9 cellular contexts compared by ENCODE assay signal in the genomic region with DNA sequence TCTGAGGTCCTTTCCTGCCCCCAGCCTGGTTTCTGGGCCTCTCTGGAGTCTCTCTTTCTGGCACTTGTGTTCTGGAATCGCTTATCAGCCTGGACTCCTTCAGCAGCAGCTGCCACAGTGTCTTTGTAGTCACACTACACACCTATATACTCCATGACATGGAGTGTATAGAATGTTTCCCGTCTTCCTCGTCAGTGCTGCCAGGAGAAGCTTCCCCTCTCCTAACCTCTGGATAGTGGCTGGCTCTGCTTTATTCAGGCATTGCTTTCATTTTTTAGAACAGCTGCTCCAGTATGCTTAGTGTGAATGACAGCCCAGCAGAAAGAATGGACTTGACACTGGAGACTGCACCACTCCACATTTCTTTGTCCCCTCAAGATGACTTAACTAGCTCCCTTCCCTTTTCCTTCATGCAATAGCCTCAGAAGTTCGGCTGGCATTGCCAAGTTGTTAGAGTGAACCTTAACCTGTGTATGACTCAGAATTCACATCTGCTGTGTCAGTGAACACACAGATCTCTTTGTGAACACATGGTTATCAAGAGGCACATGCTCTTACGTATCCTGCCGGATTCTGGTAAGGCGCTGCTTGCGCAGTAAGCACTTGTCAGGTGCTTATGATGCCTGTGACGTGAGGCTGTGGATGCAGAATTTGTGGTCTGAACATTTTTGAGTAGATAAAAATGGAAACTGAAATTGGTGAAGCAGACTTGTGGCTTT.
DNase-seq lines count a peak whose midpoint lies in the region; ATAC-seq, FAIRE-seq and TF ChIP-seq lines count a peak whose summit lies in the region.
"Had no signal": no experiment of that assay in that cellular context is flagged by ENCODE, and none has a peak within 500 bp of the region (broad histone marks: within the 10 kb centered on the region; RNA-seq: fewer than 3 reads in every experiment).

No MANE protein-coding gene starts in this region.

- no peak overlapping the region for H3K4me3 ChIP-seq in cardiac muscle cell
- no peak overlapping the region for H3K4me3 ChIP-seq in kidney (ENCODE audit: low read length in 2 of 2)

- H3K27ac ChIP-seq in cardiac muscle cell (peak overlapping the region; percentile 41), kidney (ENCODE audit: low read depth in 2 of 2, low read length in 2 of 2) (peak overlapping the region; percentile 49 to 78)

- H3K36me3 Mint-ChIP-seq in activated T-helper 17 cell treated with anti-CD3 and anti-CD28 coated beads, Interleukin-2, amount 50 U/mL, for 72 hours (ENCODE audit: low read depth) = no peaks in the 10 kb centered on the region

- no peak for TF ChIP-seq CTCF in cardiac muscle cell (IDR thresholded peaks at IDR 0.05; ENCODE audit: low read depth, low read length)
- no peak for TF ChIP-seq CTCF in kidney (IDR thresholded peaks at IDR 0.05; ENCODE audit: borderline replicate concordance, extremely low read depth, insufficient read depth)

- no peaks in the 10 kb centered on the region for H3K9me3 ChIP-seq in cardiac muscle cell (ENCODE audit: low read depth)
- H3K9me3 ChIP-seq in kidney (ENCODE audit: control insufficient read depth in 1 of 2, low read length in 2 of 2) = no peaks in the 10 kb centered on the region

- FAIRE-seq in kidney (lab: Jason Lieb, UNC) = no peak

- intact Hi-C loops in Right ventricle myocardium inferior (cut with DNase I) (loop anchor here (10.0 kb wide), 1 partner anchor 473 kb away; no protein-coding TSS in a partner anchor), kidney (cut with DNase I) (no loop called here)

- peaks cover 24% of the 10 kb centered on the region for H3K27me3 Mint-ChIP-seq in activated T-helper 17 cell treated with anti-CD3 and anti-CD28 coated beads, Interleukin-2, amount 50 U/mL, for 72 hours

- ATAC-seq in Right ventricle myocardium inferior = no peak
- peak; percentile 10 for ATAC-seq in activated T-helper 17 cell treated with anti-CD3 and anti-CD28 coated beads, Interleukin-2, amount 50 U/mL, for 72 hours (replicated peaks)
- no peak for ATAC-seq in HG03097 (IDR thresholded peaks at IDR 0.05; ENCODE audit: low FRiP score, unreplicated experiment)
- no peak for ATAC-seq in GM21576 (IDR thresholded peaks at IDR 0.05; ENCODE audit: unreplicated experiment)

- no peak overlapping the region for H3K9ac ChIP-seq in kidney (ENCODE audit: low read length in 2 of 2)

- no peaks in the 10 kb centered on the region for H3K9me3 Mint-ChIP-seq in activated T-helper 17 cell treated with anti-CD3 and anti-CD28 coated beads, Interleukin-2, amount 50 U/mL, for 72 hours
- H3K9me3 Mint-ChIP-seq: activated T-cell treated with anti-CD3 and anti-CD28 coated beads, Interleukin-2, amount 50 U/mL, for 72 hours had no signal

- no peak overlapping the region for H3K27ac Mint-ChIP-seq in activated T-helper 17 cell treated with anti-CD3 and anti-CD28 coated beads, Interleukin-2, amount 50 U/mL, for 72 hours
- H3K27ac Mint-ChIP-seq: activated T-cell treated with anti-CD3 and anti-CD28 coated beads, Interleukin-2, amount 50 U/mL, for 72 hours had no signal

- peaks cover 6% of the 10 kb centered on the region for H3K4me1 Mint-ChIP-seq in activated T-helper 17 cell treated with anti-CD3 and anti-CD28 coated beads, Interleukin-2, amount 50 U/mL, for 72 hours

- H3K4me1 ChIP-seq in cardiac muscle cell (ENCODE audit: low read depth) (peaks cover 14% of the 10 kb centered on the region), kidney (ENCODE audit: control insufficient read depth in 1 of 2, insufficient read depth in 1 of 2, low read depth in 1 of 2, low read length in 2 of 2) (peaks cover 6 to 8% of the 10 kb centered on the region in 2 donors)

- no peak overlapping the region for H3K4me3 Mint-ChIP-seq in activated T-helper 17 cell treated with anti-CD3 and anti-CD28 coated beads, Interleukin-2, amount 50 U/mL, for 72 hours
- H3K4me3 Mint-ChIP-seq: activated T-cell treated with anti-CD3 and anti-CD28 coated beads, Interleukin-2, amount 50 U/mL, for 72 hours had no signal

- DNase-seq in cardiac muscle cell (ENCODE audit: low read depth in 1 of 2, low spot score in 1 of 2) (peak; percentile 15 to 94), Right ventricle myocardium inferior (ENCODE audit: missing footprints) (no peak), kidney (no peak), amniotic stem cell (lab: John Stamatoyannopoulos, UW) (no peak)
- DNase-seq in activated CD8-positive, alpha-beta memory T cell treated with anti-CD3 and anti-CD28 coated beads for 24 hours = no peak
- DNase-seq: activated T-cell treated with anti-CD3 and anti-CD28 coated beads, Interleukin-2, amount 50 U/mL, for 72 hours had no signal

- H3K27me3 ChIP-seq in cardiac muscle cell = no peaks in the 10 kb centered on the region

- H3K36me3 ChIP-seq in cardiac muscle cell (no peaks in the 10 kb centered on the region), kidney (ENCODE audit: control insufficient read depth in 1 of 2, insufficient read depth in 2 of 2, low read length in 2 of 2) (no peaks in the 10 kb centered on the region)

Comparison
In these comparisons a context has a peak if more than half of its experiments do, and no peak if none do; other contexts are left out.
1. DNase-seq: peak in cardiac muscle cell (2 of 2); none in Right ventricle myocardium inferior (single experiment), kidney (single experiment), activated CD8-positive, alpha-beta memory T cell treated with anti-CD3 and anti-CD28 coated beads for 24 hours (single experiment) and amniotic stem cell (single experiment).